ENCODE assay signal across 7 cellular contexts in the genomic region with DNA sequence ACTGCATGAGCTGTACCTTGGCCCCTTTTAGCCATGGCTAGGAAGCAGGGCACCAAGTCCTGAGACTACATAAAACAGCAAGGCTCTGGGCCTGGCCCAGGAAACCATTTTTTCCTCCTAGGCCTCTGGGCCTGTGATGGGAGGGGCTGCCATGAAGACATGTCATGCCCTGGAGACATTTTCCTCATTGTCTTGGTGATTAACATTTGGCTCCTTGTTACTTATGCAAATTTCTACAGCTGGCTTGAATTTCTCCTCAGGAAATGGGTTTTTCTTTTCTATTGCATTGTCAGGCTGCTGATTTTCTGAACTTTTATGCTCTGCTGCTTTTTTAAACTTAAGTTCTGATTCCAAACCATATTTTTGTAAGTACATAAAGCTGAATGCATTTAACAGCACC.
DNase-seq lines count a peak whose midpoint lies in the region; ATAC-seq and TF ChIP-seq lines count a peak whose summit lies in the region.
"Not testable (repeated sequence)": the region's sequence is repeated elsewhere in the genome, so short reads cannot be mapped to it uniquely, and the experiment has no call there.

No MANE protein-coding gene starts in this region.

- not testable (repeated sequence) for H3K18ac ChIP-seq in mesendoderm (ENCODE audit: low read length)

- not testable (repeated sequence) for H3K9me2 ChIP-seq in HCT116 (ENCODE audit: insufficient read depth)

- POLR2A ChIA-PET in HCT116 (lab: Charles Lee); WTC11 (lab: Charles Lee): not testable (repeated sequence)

- not testable (repeated sequence) for H3K79me1 ChIP-seq in mesendoderm (ENCODE audit: low read length)

- H3K9me3 ChIP-seq in BLaER1 (peaks cover 46% of the 10 kb centered on the region), HCT116 (ENCODE audit: control insufficient read depth in 1 of 2, insufficient read depth in 1 of 2, low read depth in 1 of 2, low read length in 2 of 2) (peaks cover 0 to 13% of the 10 kb centered on the region in 2 experiments; a peak in 2 of 4 replicates), endodermal cell (ENCODE audit: control insufficient read depth, low read length) (peaks cover 51% of the 10 kb centered on the region)

- not testable (repeated sequence) for H3K79me2 ChIP-seq in HCT116 (ENCODE audit: insufficient read depth, low read length); mesendoderm (ENCODE audit: control insufficient read depth, insufficient read depth, low read length)

- intact Hi-C loops in HCT116 (cut with micrococcal nuclease), result not testable (repeated sequence)

- not testable (repeated sequence) for H3K4ac ChIP-seq in mesendoderm (ENCODE audit: low read depth, low read length)

- H3K56ac ChIP-seq in mesendoderm (ENCODE audit: low read length), result not testable (repeated sequence)

- not testable (repeated sequence) for H3K23ac ChIP-seq in mesendoderm (ENCODE audit: low read length)

- H3K4me3 ChIP-seq in BLaER1, result 0 out of 2 replicates have a peak overlapping the region, but pooled peaks have one; percentile 4
- not testable (repeated sequence) for H3K4me3 ChIP-seq in HCT116 (replicated peaks in 1 of 2; ENCODE audit: low read depth in 1 of 2, low read length in 2 of 2); mesendoderm (ENCODE audit: low read length)
- peak overlapping the region; percentile 60 for H3K4me3 ChIP-seq in endodermal cell (ENCODE audit: low read length)

- not testable (repeated sequence) for H3K4me2 ChIP-seq in BLaER1; HCT116 (ENCODE audit: low read length); mesendoderm (ENCODE audit: low read length)

- not testable (repeated sequence) for TF ChIP-seq POLR2A in HCT116 (IDR thresholded peaks at IDR 0.05; ENCODE audit: borderline replicate concordance, extremely low read depth, insufficient read depth, insufficient read length)

- TF ChIP-seq CTCF in HCT116 (IDR thresholded peaks at IDR 0.05 in 2 of 3, conservative IDR thresholded peaks at IDR 0.05 in 1 of 3; ENCODE audit: borderline replicate concordance in 1 of 3, insufficient read depth in 1 of 3, low read depth in 2 of 3, low read length in 2 of 3); WTC11 (IDR thresholded peaks at IDR 0.05); endodermal cell (conservative IDR thresholded peaks at IDR 0.05): not testable (repeated sequence)

- not testable (repeated sequence) for H2BK5ac ChIP-seq in mesendoderm (ENCODE audit: low read length)

- H3K27me3 ChIP-seq in BLaER1; HCT116 (ENCODE audit: insufficient read depth, low read length); endodermal cell (ENCODE audit: control insufficient read depth, insufficient read depth, low read length, poor library complexity, severe bottlenecking); mesendoderm (ENCODE audit: insufficient read depth, low read length, poor library complexity): not testable (repeated sequence)

- not testable (repeated sequence) for H4K5ac ChIP-seq in mesendoderm (ENCODE audit: low read length)

- H3K36me3 Mint-ChIP-seq in WTC11 (peaks cover 38% of the 10 kb centered on the region), endodermal cell (ENCODE audit: low read depth) (peaks cover 41% of the 10 kb centered on the region)
- H3K36me3 Mint-ChIP-seq in activated naive CD8-positive, alpha-beta T cell treated with anti-CD3 and anti-CD28 coated beads, Interleukin-2, amount 50 U/mL, for 24 hours (ENCODE audit: low read depth), result peaks cover 31% of the 10 kb centered on the region

- not testable (repeated sequence) for ATAC-seq in HCT116; WTC11; activated naive CD8-positive, alpha-beta T cell treated with anti-CD3 and anti-CD28 coated beads, Interleukin-2, amount 50 U/mL, for 24 hours

- H4K20me1 ChIP-seq in BLaER1; HCT116 (ENCODE audit: insufficient read depth): not testable (repeated sequence)

- peaks cover 13% of the 10 kb centered on the region for H3K4me1 Mint-ChIP-seq in WTC11
- H3K4me1 Mint-ChIP-seq in activated naive CD8-positive, alpha-beta T cell treated with anti-CD3 and anti-CD28 coated beads, Interleukin-2, amount 50 U/mL, for 24 hours, result not testable (repeated sequence)
- peaks cover 12% of the 10 kb centered on the region for H3K4me1 Mint-ChIP-seq in endodermal cell

- not testable (repeated sequence) for H3K9ac ChIP-seq in BLaER1; HCT116 (ENCODE audit: low read length); endodermal cell (ENCODE audit: extremely low read depth, low read length, poor library complexity, severe bottlenecking); mesendoderm (ENCODE audit: low read length)

- H4K8ac ChIP-seq in mesendoderm (ENCODE audit: low read depth, low read length), result not testable (repeated sequence)

- H2AK5ac ChIP-seq in mesendoderm (ENCODE audit: low read length), result not testable (repeated sequence)

- not testable (repeated sequence) for DNase-seq in HCT116 (ENCODE audit: low read depth, low spot score); endodermal cell
- DNase-seq in OCI-M1 (lab: John Stamatoyannopoulos, UW) (peak; percentile 32), WTC11 (ENCODE audit: low spot score) (peak; percentile 18), mesendoderm (peak; percentile 18)
- peak; percentile 7 for DNase-seq in activated naive CD8-positive, alpha-beta T cell treated with anti-CD3 and anti-CD28 coated beads, Interleukin-2, amount 50 U/mL, for 24 hours

- H3K27ac Mint-ChIP-seq in WTC11; activated naive CD8-positive, alpha-beta T cell treated with anti-CD3 and anti-CD28 coated beads, Interleukin-2, amount 50 U/mL, for 24 hours; endodermal cell: not testable (repeated sequence)

- not testable (repeated sequence) for H2BK15ac ChIP-seq in mesendoderm (replicated peaks; ENCODE audit: low read depth)

- RAD21 ChIA-PET in HCT116 (lab: Charles Lee; ENCODE audit: low non-redundant PET in 1 of 2, low total read pairs in 2 of 2, uncharacterized antibody in 2 of 2, unreplicated experiment in 2 of 2), result not testable (repeated sequence)

- not testable (repeated sequence) for H2BK120ac ChIP-seq in mesendoderm (ENCODE audit: low read depth, low read length)

- not testable (repeated sequence) for H3K4me1 ChIP-seq in BLaER1; HCT116 (ENCODE audit: control insufficient read depth in 1 of 2, insufficient read depth in 2 of 2, low read length in 2 of 2); endodermal cell (ENCODE audit: control insufficient read depth, insufficient read depth, low read length); mesendoderm (ENCODE audit: control insufficient read depth, low read depth, low read length)

- H3K27me3 Mint-ChIP-seq in WTC11 (ENCODE audit: low read depth); activated naive CD8-positive, alpha-beta T cell treated with anti-CD3 and anti-CD28 coated beads, Interleukin-2, amount 50 U/mL, for 24 hours; endodermal cell (ENCODE audit: insufficient read depth): not testable (repeated sequence)

- H3K4me3 Mint-ChIP-seq in WTC11; activated naive CD8-positive, alpha-beta T cell treated with anti-CD3 and anti-CD28 coated beads, Interleukin-2, amount 50 U/mL, for 24 hours; endodermal cell: not testable (repeated sequence)

- not testable (repeated sequence) for H3K27ac ChIP-seq in BLaER1; HCT116 (ENCODE audit: low read depth, low read length); endodermal cell (ENCODE audit: low read depth, low read length); mesendoderm (ENCODE audit: low read depth, low read length)

- TF ChIP-seq RAD21 in HCT116 (IDR thresholded peaks at IDR 0.05; ENCODE audit: low read depth), result not testable (repeated sequence)

- H3K36me3 ChIP-seq in BLaER1, result peaks cover 22% of the 10 kb centered on the region
- H3K36me3 ChIP-seq in HCT116 (ENCODE audit: control insufficient read depth in 1 of 2, insufficient read depth in 2 of 2, low read length in 2 of 2); endodermal cell (ENCODE audit: control insufficient read depth, insufficient read depth, low read length); mesendoderm (ENCODE audit: control insufficient read depth, insufficient read depth, low read length): not testable (repeated sequence)

- H2AFZ ChIP-seq in HCT116 (ENCODE audit: low read depth, low read length, poor library complexity, severe bottlenecking), result not testable (repeated sequence)

- not testable (repeated sequence) for BruUV-seq in HCT116 (replicated peaks; lab: Mats Ljungman, UMichigan)

- CTCF ChIA-PET in HCT116 (lab: Charles Lee); WTC11 (lab: Charles Lee): not testable (repeated sequence)

- H3K9me3 Mint-ChIP-seq in WTC11, result peaks cover 40% of the 10 kb centered on the region
- peaks cover 13% of the 10 kb centered on the region for H3K9me3 Mint-ChIP-seq in activated naive CD8-positive, alpha-beta T cell treated with anti-CD3 and anti-CD28 coated beads, Interleukin-2, amount 50 U/mL, for 24 hours
- H3K9me3 Mint-ChIP-seq in endodermal cell, result peaks cover 55% of the 10 kb centered on the region

TF ChIP-seq in HCT116, 20 proteins besides CTCF, POLR2A, EP300 and RAD21:
- 0 out of 2 replicates have a peak, but pooled peaks have one; percentile 19 for TF ChIP-seq CBX3 (IDR thresholded peaks at IDR 0.05; ENCODE audit: low read depth)
TF ChIP-seq in HCT116: peak in this region for 1; not testable (repeated sequence) for 19.
